Comparison of ENCODE assay signal across 10 cellular contexts in genomic region chr6:154298297-154298696, GRCh38. TPM values are rescaled to one million over a fixed set of nuclear protein-coding genes. Genes with fewer than 3 reads are reported as not detected.
DNase-seq lines count a peak whose midpoint lies in the region; ATAC-seq and TF ChIP-seq lines count a peak whose summit lies in the region.
"Had no signal": no experiment of that assay in that cellular context is flagged by ENCODE, and none has a peak within 500 bp of the region (broad histone marks: within the 10 kb centered on the region; RNA-seq: fewer than 3 reads in every experiment).

No MANE protein-coding gene starts in this region.

- peak; percentile 56 for ATAC-seq in GM18511 (IDR thresholded peaks at IDR 0.05; ENCODE audit: unreplicated experiment)
- ATAC-seq in HG02852 (IDR thresholded peaks at IDR 0.05; ENCODE audit: unreplicated experiment), result peak; percentile 32
- ATAC-seq in SK-N-SH treated with all-trans-retinoic acid at 6 μM for 48 hours, result peak; percentile 23; the same call in 2 of the 3 replicates
- ATAC-seq in lung (ENCODE audit: insufficient read depth, low FRiP score), result peak; percentile 39
- ATAC-seq in GM19455 (IDR thresholded peaks at IDR 0.05; ENCODE audit: unreplicated experiment), result no peak
- no peak for ATAC-seq in gastroesophageal sphincter
- ATAC-seq: K562 had no signal

- H3K27me3 Mint-ChIP-seq in progenitor cell of endocrine pancreas, result no peaks in the 10 kb centered on the region

- H3K4me1 Mint-ChIP-seq in progenitor cell of endocrine pancreas (ENCODE audit: low read depth), result peaks cover 9% of the 10 kb centered on the region

- H3K9me3 Mint-ChIP-seq in progenitor cell of endocrine pancreas (ENCODE audit: low read depth), result no peaks in the 10 kb centered on the region

- no peaks in the 10 kb centered on the region for H3K36me3 Mint-ChIP-seq in progenitor cell of endocrine pancreas (ENCODE audit: insufficient read depth)

- H3K9me3 ChIP-seq in lung (ENCODE audit: control insufficient read depth in 2 of 2, insufficient read depth in 1 of 2, low read length in 1 of 2) (peaks cover 0 to 2% of the 10 kb centered on the region in 2 donors), gastroesophageal sphincter (no peaks in the 10 kb centered on the region)
- H3K9me3 ChIP-seq: tibial nerve had no signal

- H3K27ac ChIP-seq in lung (ENCODE audit: low read depth in 1 of 2, low read length in 1 of 2), result no peak overlapping the region
- H3K27ac ChIP-seq in gastroesophageal sphincter, result no peak overlapping the region

- H3K27ac Mint-ChIP-seq in progenitor cell of endocrine pancreas, result no peak overlapping the region

- no peaks in the 10 kb centered on the region for H3K27me3 ChIP-seq in lung (ENCODE audit: control insufficient read depth, insufficient read depth)
- no peaks in the 10 kb centered on the region for H3K27me3 ChIP-seq in gastroesophageal sphincter
- H3K27me3 ChIP-seq: tibial nerve had no signal

- no peak overlapping the region for H3K4me3 Mint-ChIP-seq in progenitor cell of endocrine pancreas (ENCODE audit: low read depth)

- H3K4me3 ChIP-seq in lung (no peak overlapping the region), gastroesophageal sphincter (no peak overlapping the region)
- H3K4me3 ChIP-seq: K562, tibial nerve had no signal

- TF ChIP-seq POLR2A in gastroesophageal sphincter (IDR thresholded peaks at IDR 0.05), result no peak

- DNase-seq in lung (ENCODE audit: low spot score) (no peak), NCI-H146 treated with DMSO at 0.1 percent for 48 hours (lab: John Stamatoyannopoulos, UW; ENCODE audit: unreplicated experiment) (no peak), progenitor cell of endocrine pancreas (ENCODE audit: low spot score, unreplicated experiment) (no peak)

- no peak for TF ChIP-seq EP300 in gastroesophageal sphincter (IDR thresholded peaks at IDR 0.05)

- TF ChIP-seq CTCF in lung (IDR thresholded peaks at IDR 0.05; ENCODE audit: control extremely low read depth, extremely low read depth), result no peak
- TF ChIP-seq CTCF in gastroesophageal sphincter (IDR thresholded peaks at IDR 0.05), result no peak
- TF ChIP-seq CTCF in progenitor cell of endocrine pancreas (IDR thresholded peaks at IDR 0.05; ENCODE audit: unreplicated experiment), result no peak

- H3K36me3 ChIP-seq in lung (ENCODE audit: control insufficient read depth in 2 of 2, insufficient read depth in 2 of 2, low read length in 2 of 2) (no peaks in the 10 kb centered on the region), gastroesophageal sphincter (no peaks in the 10 kb centered on the region)
- H3K36me3 ChIP-seq: tibial nerve had no signal

- WGBS in lung, 2 donors, result 50 to 58% methylated on average over 3 of the region's 3 CpGs
- WGBS in gastroesophageal sphincter (ENCODE audit: low coverage in 1 of 2), 2 donors, result 45 to 50% methylated on average over 2 to 3 of the region's 3 CpGs

- peaks cover 0 to 6% of the 10 kb centered on the region in 2 donors for H3K4me1 ChIP-seq in lung (ENCODE audit: control insufficient read depth in 2 of 2, insufficient read depth in 2 of 2, low read length in 2 of 2)
- peaks cover 0 to 9% (median 0%) of the 10 kb centered on the region in 3 donors for H3K4me1 ChIP-seq in gastroesophageal sphincter

TF ChIP-seq in SK-N-SH treated with all-trans-retinoic acid at 6 μM for 48 hours, 23 proteins besides CTCF, POLR2A, EP300 and RAD21:
- TF ChIP-seq SNAI2 (CRISPR knock-in tag; IDR thresholded peaks at IDR 0.05), result no peak
- TF ChIP-seq, protein P1, sequence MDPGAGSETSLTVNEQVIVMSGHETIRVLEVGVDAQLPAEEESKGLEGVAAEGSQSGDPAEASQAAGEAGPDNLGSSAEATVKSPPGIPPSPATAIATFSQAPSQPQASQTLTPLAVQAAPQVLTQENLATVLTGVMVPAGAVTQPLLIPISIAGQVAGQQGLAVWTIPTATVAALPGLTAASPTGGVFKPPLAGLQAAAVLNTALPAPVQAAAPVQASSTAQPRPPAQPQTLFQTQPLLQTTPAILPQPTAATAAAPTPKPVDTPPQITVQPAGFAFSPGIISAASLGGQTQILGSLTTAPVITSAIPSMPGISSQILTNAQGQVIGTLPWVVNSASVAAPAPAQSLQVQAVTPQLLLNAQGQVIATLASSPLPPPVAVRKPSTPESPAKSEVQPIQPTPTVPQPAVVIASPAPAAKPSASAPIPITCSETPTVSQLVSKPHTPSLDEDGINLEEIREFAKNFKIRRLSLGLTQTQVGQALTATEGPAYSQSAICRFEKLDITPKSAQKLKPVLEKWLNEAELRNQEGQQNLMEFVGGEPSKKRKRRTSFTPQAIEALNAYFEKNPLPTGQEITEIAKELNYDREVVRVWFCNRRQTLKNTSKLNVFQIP (CRISPR knock-in tag; IDR thresholded peaks at IDR 0.05; ENCODE audit: borderline replicate concordance, low read depth), result no peak
- no peak for TF ChIP-seq BACH2 (CRISPR knock-in tag; IDR thresholded peaks at IDR 0.05; ENCODE audit: borderline replicate concordance)
- TF ChIP-seq ISL1 (CRISPR knock-in tag; IDR thresholded peaks at IDR 0.05), result peak; percentile 57

RNA-seq across cellular contexts. Expression of gene IPCEF1, which starts 58.3 kb away (rescaled TPM):
- total RNA-seq in lung (10 to 100 TPM in 1 of 2 donors, 1 to 10 TPM in 1; 5.6 to 18.1 TPM), gastroesophageal sphincter (1 to 10 TPM in 3 of 4 donors, under 1 TPM in 1; 0.27 to 7.3 (median 1.2) TPM), progenitor cell of endocrine pancreas (0.77 and 1.4 TPM in 2 replicates)
- 1 to 10 TPM in 1 of 2 donors, under 1 TPM in 1; 0.85 to 1.6 TPM for polyA plus RNA-seq in lung
- polyA plus RNA-seq: K562 had no signal

Comparison
In these comparisons a context has a peak if more than half of its experiments do, and no peak if none do; other contexts are left out.
1. ATAC-seq: peak in GM18511 (single experiment), HG02852 (single experiment), SK-N-SH treated with all-trans-retinoic acid at 6 μM for 48 hours (single experiment) and lung (single experiment); none in GM19455 (single experiment) and gastroesophageal sphincter (single experiment).